Comparison of ENCODE assay signal across 16 cellular contexts in the genomic region with DNA sequence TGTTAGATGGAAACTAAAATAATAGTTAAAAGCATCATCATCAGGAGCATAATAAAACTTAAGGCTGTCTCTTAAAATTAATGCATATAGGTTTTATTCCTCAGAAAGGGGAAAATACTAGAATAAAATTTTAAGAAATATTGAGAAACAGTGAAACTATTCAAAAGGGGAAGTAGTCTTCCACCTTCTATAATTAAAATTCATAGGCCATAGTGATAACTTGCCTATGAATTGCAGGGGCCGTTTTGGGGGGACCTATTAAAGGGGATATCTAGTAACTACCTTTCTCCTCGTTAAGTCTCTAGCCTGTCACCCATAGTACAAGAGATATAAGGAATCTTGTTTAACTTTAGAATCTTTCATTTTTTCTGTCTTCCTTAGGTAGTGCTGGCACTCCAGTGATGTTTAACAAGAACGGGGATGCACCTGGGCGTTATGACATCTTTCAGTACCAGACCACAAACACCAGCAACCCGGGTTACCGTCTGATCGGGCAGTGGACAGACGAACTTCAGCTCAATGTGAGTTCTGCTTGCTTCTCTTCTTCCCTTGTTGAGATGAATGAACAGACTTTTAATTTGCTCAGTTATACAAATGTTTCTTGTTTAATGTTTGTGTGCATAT.
DNase-seq lines count a peak whose midpoint lies in the region; ATAC-seq and TF ChIP-seq lines count a peak whose summit lies in the region.
"Had no signal": no experiment of that assay in that cellular context is flagged by ENCODE, and none has a peak within 500 bp of the region (broad histone marks: within the 10 kb centered on the region; RNA-seq: fewer than 3 reads in every experiment).

No MANE protein-coding gene starts in this region.

- intact Hi-C loops in naive thymus-derived CD4-positive, alpha-beta T cell (cut with micrococcal nuclease): no loop called here

- no peaks in the 10 kb centered on the region for H3K4me1 Mint-ChIP-seq in activated T-cell treated with anti-CD3 and anti-CD28 coated beads, Interleukin-2, amount 50 U/mL, for 4 hours (ENCODE audit: low read depth)
- no peaks in the 10 kb centered on the region for H3K4me1 Mint-ChIP-seq in naive thymus-derived CD4-positive, alpha-beta T cell
- H3K4me1 Mint-ChIP-seq: GM23338 had no signal

- H3K4me3 Mint-ChIP-seq in activated T-cell treated with anti-CD3 and anti-CD28 coated beads, Interleukin-2, amount 50 U/mL, for 4 hours: no peak overlapping the region
- no peak overlapping the region for H3K4me3 Mint-ChIP-seq in naive thymus-derived CD4-positive, alpha-beta T cell
- H3K4me3 Mint-ChIP-seq: GM23338, WTC11 had no signal

- H3K27me3 ChIP-seq in naive thymus-derived CD4-positive, alpha-beta T cell (ENCODE audit: control insufficient read depth in 2 of 2, insufficient read depth in 2 of 2, low read length in 2 of 2): no peaks in the 10 kb centered on the region
- H3K27me3 ChIP-seq: uterus had no signal

- ATAC-seq in GM19351 (IDR thresholded peaks at IDR 0.05; ENCODE audit: unreplicated experiment) (peak; percentile 88), HG02678 (IDR thresholded peaks at IDR 0.05; ENCODE audit: unreplicated experiment) (peak; percentile 85), HG03432 (IDR thresholded peaks at IDR 0.05; ENCODE audit: unreplicated experiment) (peak; percentile 98)
- ATAC-seq in activated T-cell treated with anti-CD3 and anti-CD28 coated beads, Interleukin-2, amount 50 U/mL, for 4 hours: no peak
- no peak for ATAC-seq in naive thymus-derived CD4-positive, alpha-beta T cell
- ATAC-seq: A549, GM23338, WTC11 had no signal

- CTCF ChIA-PET in GM10248 (lab: Yijun Ruan, JAX): no interaction called here
- CTCF ChIA-PET in naive thymus-derived CD4-positive, alpha-beta T cell (lab: Charles Lee): no interaction called here

- no peaks in the 10 kb centered on the region for H3K27me3 Mint-ChIP-seq in activated T-cell treated with anti-CD3 and anti-CD28 coated beads, Interleukin-2, amount 50 U/mL, for 4 hours (ENCODE audit: low read depth)
- H3K27me3 Mint-ChIP-seq in naive thymus-derived CD4-positive, alpha-beta T cell: peaks cover 0 to 14% (median 11%) of the 10 kb centered on the region in 5 donors

- no peak for TF ChIP-seq CTCF in GM10248 (IDR thresholded peaks at IDR 0.05; ENCODE audit: control extremely low read depth, extremely low read depth, low read depth, missing control alignments)

- H3K27ac Mint-ChIP-seq in naive thymus-derived CD4-positive, alpha-beta T cell: no peak overlapping the region
- H3K27ac Mint-ChIP-seq: GM23338, WTC11 had no signal

- H3K4me3 ChIP-seq in naive thymus-derived CD4-positive, alpha-beta T cell (ENCODE audit: low read length): no peak overlapping the region
- H3K4me3 ChIP-seq: A549, GM23338, uterus had no signal

- no peak overlapping the region for H3K27ac ChIP-seq in naive thymus-derived CD4-positive, alpha-beta T cell (ENCODE audit: low read depth, low read length)
- H3K27ac ChIP-seq: A549, uterus had no signal

- POLR2A ChIA-PET in GM10248 (lab: Yijun Ruan, JAX): no interaction called here
- POLR2A ChIA-PET in naive thymus-derived CD4-positive, alpha-beta T cell (lab: Charles Lee): no interaction called here

- no peaks in the 10 kb centered on the region for H3K36me3 ChIP-seq in naive thymus-derived CD4-positive, alpha-beta T cell (ENCODE audit: control insufficient read depth in 2 of 3, insufficient read depth in 3 of 3, low read length in 3 of 3)
- H3K36me3 ChIP-seq: uterus had no signal

- no peaks in the 10 kb centered on the region for H3K36me3 Mint-ChIP-seq in activated T-cell treated with anti-CD3 and anti-CD28 coated beads, Interleukin-2, amount 50 U/mL, for 4 hours (ENCODE audit: insufficient read depth)
- H3K36me3 Mint-ChIP-seq in naive thymus-derived CD4-positive, alpha-beta T cell: peaks cover 0 to 4% (median 0%) of the 10 kb centered on the region in 5 donors
- H3K36me3 Mint-ChIP-seq: WTC11 had no signal

- no peaks in the 10 kb centered on the region for H3K4me1 ChIP-seq in naive thymus-derived CD4-positive, alpha-beta T cell (ENCODE audit: control insufficient read depth in 2 of 2, insufficient read depth in 2 of 2, low read length in 2 of 2)
- H3K4me1 ChIP-seq: A549, uterus had no signal

- H3K9me3 ChIP-seq in naive thymus-derived CD4-positive, alpha-beta T cell (ENCODE audit: control insufficient read depth in 2 of 3, low read length in 3 of 3): no peaks in the 10 kb centered on the region
- H3K9me3 ChIP-seq: A549, uterus had no signal

- H3K9me3 Mint-ChIP-seq in activated T-cell treated with anti-CD3 and anti-CD28 coated beads, Interleukin-2, amount 50 U/mL, for 4 hours: no peaks in the 10 kb centered on the region
- H3K9me3 Mint-ChIP-seq in naive thymus-derived CD4-positive, alpha-beta T cell: peaks cover 0 to 9% (median 1%) of the 10 kb centered on the region in 11 donors
- H3K9me3 Mint-ChIP-seq: GM23338 had no signal

- DNase-seq in GM10248 (ENCODE audit: extremely low spot score): peak; percentile 4
- no peak for DNase-seq in NCI-H69 (lab: John Stamatoyannopoulos, UW)
- no peak for DNase-seq in activated T-cell treated with anti-CD3 and anti-CD28 coated beads, Interleukin-2, amount 50 U/mL, for 4 hours
- no peak for DNase-seq in NCI-H2196 treated with DMSO at 0.1 percent for 48 hours (lab: John Stamatoyannopoulos, UW; ENCODE audit: unreplicated experiment)
- DNase-seq in naive thymus-derived CD4-positive, alpha-beta T cell: no peak
- DNase-seq: activated T-cell treated with anti-CD3 and anti-CD28 coated beads for 4 hours; amygdala; midbrain; stimulated activated CD4-positive, alpha-beta T cell treated with anti-CD3 and anti-CD28 coated beads, Interleukin-15, amount 100 ng/mL, for 24 hours; uterus had no signal

Comparison
In these comparisons a context has a peak if more than half of its experiments do, and no peak if none do; other contexts are left out.
1. ATAC-seq: peak in GM19351 (single experiment), HG02678 (single experiment) and HG03432 (single experiment); none in activated T-cell treated with anti-CD3 and anti-CD28 coated beads, Interleukin-2, amount 50 U/mL, for 4 hours (0 of 2) and naive thymus-derived CD4-positive, alpha-beta T cell (single experiment).